Comparison of ENCODE assay signal across 1 cellular context in genomic region chr4:89489921-89490431, GRCh38.
TF ChIP-seq lines count a peak whose summit lies in the region.

No MANE protein-coding gene starts in this region.

TF ChIP-seq in H1, 55 proteins besides CTCF, POLR2A, EP300 and RAD21:
- TF ChIP-seq E2F6 (IDR thresholded peaks at IDR 0.05): peak; percentile 81
